ENCODE assay signal across 12 cellular contexts in the genomic region with DNA sequence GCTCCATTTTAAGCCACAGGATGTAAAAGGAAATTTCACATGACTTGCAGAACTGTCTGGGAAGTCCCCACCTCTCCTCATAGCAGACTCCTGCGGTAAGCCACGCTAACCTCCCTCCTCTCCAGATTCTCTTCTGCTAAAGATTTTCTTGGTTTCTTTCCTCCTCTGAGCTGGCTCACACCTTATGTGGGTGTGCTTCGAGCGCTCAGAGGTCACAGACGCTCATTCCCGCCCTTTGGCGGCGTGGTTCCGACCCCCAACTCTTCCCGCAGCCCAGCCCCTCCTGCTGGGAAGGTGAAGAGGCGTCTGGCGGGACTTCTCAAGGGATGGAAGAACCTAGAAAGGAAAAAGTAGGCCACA. TPM values are rescaled to one million over a fixed set of nuclear protein-coding genes. Genes with fewer than 3 reads are reported as not detected.
DNase-seq lines count a peak whose midpoint lies in the region; ATAC-seq lines count a peak whose summit lies in the region.
"Had no signal": no experiment of that assay in that cellular context is flagged by ENCODE, and none has a peak within 500 bp of the region (broad histone marks: within the 10 kb centered on the region; RNA-seq: fewer than 3 reads in every experiment).

No MANE protein-coding gene starts in this region.

- peak; percentile 10 for DNase-seq in Jurkat, Clone E6-1 (ENCODE audit: low read depth, low spot score)
- peak; percentile 27 for DNase-seq in activated CD8-positive, alpha-beta memory T cell treated with anti-CD3 and anti-CD28 coated beads, Interleukin-2, amount 50 U/mL, for 24 hours (ENCODE audit: extremely low read depth)
- DNase-seq in kidney tubule cell (ENCODE audit: low spot score) (peak; percentile 24), posterior cingulate gyrus (no peak), UCSD-AML1 (lab: John Stamatoyannopoulos, UW; ENCODE audit: unreplicated experiment) (no peak), cortex of kidney (lab: John Stamatoyannopoulos, UW) (no peak)
- DNase-seq in stimulated activated CD8-positive, alpha-beta memory T cell treated with anti-CD3 and anti-CD28 coated beads, Interleukin-7, amount 100 ng/mL, for 24 hours (ENCODE audit: low read depth): peak; percentile 2
- DNase-seq: amygdala, HFFc6, MV-4-11, nephron progenitor cell had no signal

- intact Hi-C loops in posterior cingulate gyrus (cut with DNase I): no loop called here

- no peak for ATAC-seq in HG03469 (IDR thresholded peaks at IDR 0.05; ENCODE audit: unreplicated experiment)

- H3K4me3 ChIP-seq in Jurkat, Clone E6-1 (ENCODE audit: low read length): no peak overlapping the region

RNA-seq across cellular contexts. Expression of a gene that starts 32.9 kb away (rescaled TPM):
- polyA plus RNA-seq in Jurkat, Clone E6-1 (2012; ENCODE audit: insufficient read depth, insufficient read length): 5.4 TPM

Comparison
In these comparisons a context has a peak if more than half of its experiments do, and no peak if none do; other contexts are left out.
1. DNase-seq: peak in Jurkat, Clone E6-1 (single experiment), activated CD8-positive, alpha-beta memory T cell treated with anti-CD3 and anti-CD28 coated beads, Interleukin-2, amount 50 U/mL, for 24 hours (single experiment), kidney tubule cell (single experiment) and stimulated activated CD8-positive, alpha-beta memory T cell treated with anti-CD3 and anti-CD28 coated beads, Interleukin-7, amount 100 ng/mL, for 24 hours (single experiment); none in posterior cingulate gyrus (0 of 10), UCSD-AML1 (single experiment) and cortex of kidney (single experiment).